Comparison of ENCODE assay signal across 17 cellular contexts in the genomic region with DNA sequence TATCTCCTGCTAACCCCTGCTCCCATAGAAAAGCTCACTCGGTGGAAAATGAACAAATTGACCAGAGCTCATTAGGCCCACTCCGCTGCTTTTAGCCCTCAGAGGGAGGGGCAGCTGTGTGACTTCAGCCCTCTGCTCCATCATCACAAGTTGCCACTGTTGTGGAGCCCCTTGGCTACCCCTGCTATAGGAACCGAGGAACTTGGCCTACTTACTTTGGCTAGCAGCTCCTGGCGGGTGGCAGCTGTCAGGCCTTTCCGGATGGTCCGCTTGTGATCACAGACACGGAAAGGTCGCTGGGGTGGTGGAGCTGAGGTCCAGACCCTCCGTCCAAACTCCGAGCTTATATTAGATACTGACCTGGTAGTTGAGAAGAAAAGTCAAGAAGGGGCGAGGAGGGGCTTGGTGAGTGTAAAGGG. TPM values are rescaled to one million over a fixed set of nuclear protein-coding genes. Genes with fewer than 3 reads are reported as not detected.
DNase-seq lines count a peak whose midpoint lies in the region; ATAC-seq, FAIRE-seq and TF ChIP-seq lines count a peak whose summit lies in the region.
"Had no signal": no experiment of that assay in that cellular context is flagged by ENCODE, and none has a peak within 500 bp of the region (broad histone marks: within the 10 kb centered on the region; RNA-seq: fewer than 3 reads in every experiment).

No MANE protein-coding gene starts in this region.

- no peaks in the 10 kb centered on the region for H3K27me3 Mint-ChIP-seq in activated T-helper 17 cell treated with anti-CD3 and anti-CD28 coated beads, Interleukin-2, amount 50 U/mL, for 72 hours
- H3K27me3 Mint-ChIP-seq in naive B cell: no peaks in the 10 kb centered on the region

- H3K27ac Mint-ChIP-seq in activated T-helper 17 cell treated with anti-CD3 and anti-CD28 coated beads, Interleukin-2, amount 50 U/mL, for 72 hours: peak overlapping the region; percentile 68
- H3K27ac Mint-ChIP-seq in naive B cell: peak overlapping the region in 4 of 6 donors; percentile 77 to 99 (median 85)

- no peak overlapping the region for H3K4me3 Mint-ChIP-seq in activated T-helper 17 cell treated with anti-CD3 and anti-CD28 coated beads, Interleukin-2, amount 50 U/mL, for 72 hours
- H3K4me3 Mint-ChIP-seq in naive B cell: peak overlapping the region in 1 of 8 donors; percentile 64

- intact Hi-C loops in sciatic nerve (cut with DNase I): no loop called here

- no peak for ATAC-seq in activated T-helper 17 cell treated with anti-CD3 and anti-CD28 coated beads, Interleukin-2, amount 50 U/mL, for 72 hours (replicated peaks)
- ATAC-seq in naive B cell (ENCODE audit: low read depth in 2 of 2) (no peak), GM21381 (IDR thresholded peaks at IDR 0.05; ENCODE audit: unreplicated experiment) (no peak), sciatic nerve (no peak)

- H3K36me3 Mint-ChIP-seq in activated T-helper 17 cell treated with anti-CD3 and anti-CD28 coated beads, Interleukin-2, amount 50 U/mL, for 72 hours (ENCODE audit: low read depth): peaks cover 74% of the 10 kb centered on the region
- H3K36me3 Mint-ChIP-seq in naive B cell: peaks cover 10 to 19% of the 10 kb centered on the region in 2 donors

- no peaks in the 10 kb centered on the region for H3K9me3 Mint-ChIP-seq in activated T-helper 17 cell treated with anti-CD3 and anti-CD28 coated beads, Interleukin-2, amount 50 U/mL, for 72 hours
- no peaks in the 10 kb centered on the region for H3K9me3 Mint-ChIP-seq in naive B cell

- no peak for FAIRE-seq in GM12891 (lab: Jason Lieb, UNC)
- FAIRE-seq: TTC549 had no signal

- peak; percentile 40; the same call in 1 of the 2 replicates for TF ChIP-seq POLR2A in GM12891 (IDR thresholded peaks at IDR 0.05; ENCODE audit: low read depth, low read length)

- DNase-seq in GM12891 (ENCODE audit: insufficient read length, low spot score): no peak
- DNase-seq in naive B cell: no peak
- DNase-seq in sciatic nerve (ENCODE audit: low spot score): no peak
- no peak for DNase-seq in amniotic stem cell (lab: John Stamatoyannopoulos, UW)
- DNase-seq: activated CD8-positive, alpha-beta memory T cell treated with anti-CD3 and anti-CD28 coated beads for 24 hours; activated naive CD4-positive, alpha-beta T cell; BE2C; DMS79 treated with DMSO at 0.1 percent for 48 hours; HCEC 1CT; NCI-H1105; NCI-H2227 treated with DMSO at 0.1 percent for 48 hours; stimulated activated CD4-positive, alpha-beta T cell treated with anti-CD3 and anti-CD28 coated beads, Interleukin-1b, Interleukin-23, amount 100 ng/mL, for 48 hours; trophoblast cell had no signal

- peaks cover 29% of the 10 kb centered on the region for H3K4me1 Mint-ChIP-seq in activated T-helper 17 cell treated with anti-CD3 and anti-CD28 coated beads, Interleukin-2, amount 50 U/mL, for 72 hours
- H3K4me1 Mint-ChIP-seq in naive B cell: peaks cover 30 to 47% (median 39%) of the 10 kb centered on the region in 3 donors

TF ChIP-seq in GM12891, 5 proteins besides CTCF, POLR2A, EP300 and RAD21:
- TF ChIP-seq SPI1 (IDR thresholded peaks at IDR 0.05; ENCODE audit: low read depth, low read length): no peak
- TF ChIP-seq PAX5 (IDR thresholded peaks at IDR 0.05; ENCODE audit: insufficient read depth, low read length, severe bottlenecking): no peak
- no peak for TF ChIP-seq TAF1 (IDR thresholded peaks at IDR 0.05; ENCODE audit: low read depth, low read length)
- no peak for TF ChIP-seq POU2F2 (IDR thresholded peaks at IDR 0.05; ENCODE audit: low read depth, low read length)
- TF ChIP-seq POLR2AphosphoS5 (IDR thresholded peaks at IDR 0.05; ENCODE audit: low read depth, low read length): no peak
TF ChIP-seq in GM12891: peak in this region for 0.

RNA-seq across cellular contexts. Expression of a gene that starts 0.6 kb away (rescaled TPM):
- 8.8 TPM for polyA plus RNA-seq in GM12891 (2012; ENCODE audit: low read depth, missing spikeins)
- total RNA-seq in activated T-helper 17 cell treated with anti-CD3 and anti-CD28 coated beads, Interleukin-2, amount 50 U/mL, for 72 hours: 10 to 100 TPM; 14.9 to 28.1 TPM
- 10 to 100 TPM in 1 of 6 donors, 1 to 10 TPM in 5; 4.9 to 10.4 (median 8.1) TPM for polyA plus RNA-seq in naive B cell (ENCODE audit: low read depth in 6 of 6)
- 17.3 TPM for total RNA-seq in sciatic nerve
- total RNA-seq: SJSA1 had no signal

RNA-seq across cellular contexts. Expression of a gene that starts 2.8 kb away (rescaled TPM):
- 2.9 TPM for polyA plus RNA-seq in GM12891 (2012; ENCODE audit: low read depth, missing spikeins)
- 10 to 100 TPM in 1 of 2 donors, 1 to 10 TPM in 1; 8.7 to 13.5 TPM for total RNA-seq in activated T-helper 17 cell treated with anti-CD3 and anti-CD28 coated beads, Interleukin-2, amount 50 U/mL, for 72 hours
- 1 to 10 TPM in 1 of 6 donors, under 1 TPM in 5; 0.28 to 1.2 (median 0.69) TPM for polyA plus RNA-seq in naive B cell (ENCODE audit: low read depth in 6 of 6)
- 5.6 TPM for total RNA-seq in sciatic nerve

RNA-seq across cellular contexts. Expression of a gene that starts 4.1 kb away (rescaled TPM):
- polyA plus RNA-seq in GM12891 (2012; ENCODE audit: low read depth, missing spikeins): 5.5 TPM
- total RNA-seq in activated T-helper 17 cell treated with anti-CD3 and anti-CD28 coated beads, Interleukin-2, amount 50 U/mL, for 72 hours: 10 to 100 TPM; 11.6 to 21.4 TPM
- 1 to 10 TPM; 1.4 to 2.4 (median 2.1) TPM for polyA plus RNA-seq in naive B cell (ENCODE audit: low read depth in 6 of 6)
- 6.7 TPM for total RNA-seq in sciatic nerve

RNA-seq across cellular contexts. Expression of a gene that starts 7.5 kb away (rescaled TPM):
- polyA plus RNA-seq in GM12891 (2012; ENCODE audit: low read depth, missing spikeins): 17.3 TPM
- total RNA-seq in activated T-helper 17 cell treated with anti-CD3 and anti-CD28 coated beads, Interleukin-2, amount 50 U/mL, for 72 hours: 10 to 100 TPM; 21.2 to 42.2 TPM
- 1 to 10 TPM in 5 of 6 donors, under 1 TPM in 1; 0.83 to 2.4 (median 1.3) TPM for polyA plus RNA-seq in naive B cell (ENCODE audit: low read depth in 6 of 6)
- 21.4 TPM for total RNA-seq in sciatic nerve

RNA-seq across cellular contexts. Expression of a gene that starts 7.6 kb away (rescaled TPM):
- 20.1 TPM for polyA plus RNA-seq in GM12891 (2012; ENCODE audit: low read depth, missing spikeins)
- 10 to 100 TPM; 12.6 to 14.2 TPM for total RNA-seq in activated T-helper 17 cell treated with anti-CD3 and anti-CD28 coated beads, Interleukin-2, amount 50 U/mL, for 72 hours
- 10 to 100 TPM; 20.4 to 38.5 (median 29.3) TPM for polyA plus RNA-seq in naive B cell (ENCODE audit: low read depth in 6 of 6)
- total RNA-seq in sciatic nerve: 27.7 TPM
